In genomic region chr20:63854069-63854765, GRCh38 we compare ENCODE assay signal across 13 cellular contexts. TPM values are rescaled to one million over a fixed set of nuclear protein-coding genes. Genes with fewer than 3 reads are reported as not detected.
DNase-seq lines count a peak whose midpoint lies in the region; ATAC-seq lines count a peak whose summit lies in the region.
"Had no signal": no experiment of that assay in that cellular context is flagged by ENCODE, and none has a peak within 500 bp of the region (broad histone marks: within the 10 kb centered on the region; RNA-seq: fewer than 3 reads in every experiment).

No MANE protein-coding gene starts in this region.

- H3K4me2 ChIP-seq in BLaER1 (peak overlapping the region; percentile 97), neuronal stem cell (ENCODE audit: insufficient read depth, low read length, poor library complexity, severe bottlenecking) (no peak overlapping the region)

- H4K8ac ChIP-seq in neuronal stem cell (ENCODE audit: low read depth, low read length) = no peak overlapping the region

- H2AFZ ChIP-seq in neuronal stem cell (ENCODE audit: low read length) = peak overlapping the region; percentile 79

- peak overlapping the region; percentile 99 for H2BK12ac ChIP-seq in neuronal stem cell (ENCODE audit: low read length)

- H3K27ac ChIP-seq in BLaER1 (peak overlapping the region; percentile 81), neuronal stem cell (replicated peaks; ENCODE audit: low read length) (no peak overlapping the region)
- H3K27ac ChIP-seq: RWPE1 had no signal

- H3K27me3 ChIP-seq in BLaER1 = no peaks in the 10 kb centered on the region
- H3K27me3 ChIP-seq in neuronal stem cell (ENCODE audit: control insufficient read depth in 3 of 3, insufficient read depth in 3 of 3, low read depth in 1 of 3, low read length in 3 of 3) = no peaks in the 10 kb centered on the region

- peak overlapping the region; percentile 91 for H2BK15ac ChIP-seq in neuronal stem cell (ENCODE audit: low read length)

- H3K14ac ChIP-seq in neuronal stem cell (ENCODE audit: low read length) = peak overlapping the region; percentile 97

- H2AK5ac ChIP-seq in neuronal stem cell (ENCODE audit: low read depth, low read length) = peak overlapping the region; percentile 100

- DNase-seq in M059J (ENCODE audit: low read depth) (peak; percentile 40), neuronal stem cell (ENCODE audit: low spot score) (no peak), activated gamma-delta T cell treated with Interleukin-2 at 50 U/mL for 16 hours (no peak), NCI-H1417 treated with DMSO at 0.1 percent for 48 hours (lab: John Stamatoyannopoulos, UW) (no peak)
- no peak for DNase-seq in stimulated activated CD4-positive, alpha-beta T cell treated with anti-CD3 and anti-CD28 coated beads, Interleukin-2, amount 100 ng/mL, for 24 hours
- DNase-seq: activated gamma-delta T cell; stimulated activated CD4-positive, alpha-beta T cell treated with anti-CD3 and anti-CD28 coated beads, Interleukin-1b, Interleukin-23, amount 100 ng/mL, for 48 hours had no signal

- no CpG with 5 or more reads among the region's 17 CpGs for WGBS in neuronal stem cell (ENCODE audit: extremely low coverage in 2 of 2, insufficient read length in 2 of 2, insufficient replicate concordance in 1 of 2), 2 donors

- no peaks in the 10 kb centered on the region for H3K79me1 ChIP-seq in neuronal stem cell (ENCODE audit: low read depth, low read length)

- peak overlapping the region; percentile 98 for H3K4ac ChIP-seq in neuronal stem cell (ENCODE audit: low read length)

- peak overlapping the region; percentile 66 for H2BK5ac ChIP-seq in neuronal stem cell (ENCODE audit: low read length)

- H3K36me3 ChIP-seq in BLaER1 (no peaks in the 10 kb centered on the region), neuronal stem cell (replicated peaks in 1 of 2; ENCODE audit: control insufficient read depth in 2 of 2, insufficient read depth in 2 of 2, low read length in 2 of 2) (no peaks in the 10 kb centered on the region)

- peak overlapping the region; percentile 97 for H2BK120ac ChIP-seq in neuronal stem cell (ENCODE audit: low read depth, low read length)

- peak overlapping the region; percentile 71 for H3K9ac ChIP-seq in BLaER1
- H3K9ac ChIP-seq in neuronal stem cell (ENCODE audit: low read depth, low read length, poor library complexity) = peak overlapping the region; percentile 77

- H3K9me3 ChIP-seq in BLaER1 = 0 out of 2 replicates have a peak, but pooled peaks cover 4% of the 10 kb centered on the region
- peaks cover 0 to 3% of the 10 kb centered on the region in 2 donors for H3K9me3 ChIP-seq in neuronal stem cell (replicated peaks in 1 of 2; ENCODE audit: control insufficient read depth in 2 of 2, insufficient read depth in 1 of 2, low read depth in 1 of 2, low read length in 2 of 2)

- peak overlapping the region; percentile 89 for H3K23ac ChIP-seq in neuronal stem cell (ENCODE audit: low read depth, low read length, poor library complexity)

- no peaks in the 10 kb centered on the region for H4K20me1 ChIP-seq in BLaER1

- ATAC-seq in esophagus mucosa (peak; percentile 7), GM18520 (IDR thresholded peaks at IDR 0.05; ENCODE audit: unreplicated experiment) (no peak)

- H3K4me1 ChIP-seq in BLaER1 (peaks cover 71% of the 10 kb centered on the region), neuronal stem cell (ENCODE audit: control insufficient read depth in 2 of 2, insufficient read depth in 1 of 2, low read depth in 1 of 2, low read length in 2 of 2) (peaks cover 30 to 37% of the 10 kb centered on the region in 2 donors)

- H3K18ac ChIP-seq in neuronal stem cell (ENCODE audit: low read length) = peak overlapping the region; percentile 95

- peak overlapping the region; percentile 92 for H4K91ac ChIP-seq in neuronal stem cell (ENCODE audit: low read depth, low read length, poor library complexity)

- H3K4me3 ChIP-seq in BLaER1 = peak overlapping the region; percentile 49
- H3K4me3 ChIP-seq in neuronal stem cell (ENCODE audit: low read length in 2 of 2) = no peak overlapping the region

RNA-seq across cellular contexts. Expression of gene ABHD16B, which starts 7.1 kb away (rescaled TPM):
- not detected in 2 replicates for total RNA-seq in M059J (2014; rRNA removed; shearing (Covaris generic))
- not detected for total RNA-seq in esophagus mucosa
- not detected for polyA plus RNA-seq in neuronal stem cell (2013, experiment 1 of 2)
- not detected for polyA plus RNA-seq in neuronal stem cell (2013, experiment 2 of 2)
- total RNA-seq: HT1080 had no signal
- polyA plus RNA-seq: BJ had no signal

RNA-seq across cellular contexts. Expression of gene TPD52L2, which starts 10.9 kb away (rescaled TPM):
- total RNA-seq in M059J (2014; rRNA removed; shearing (Covaris generic)) = 130 and 152 TPM in 2 replicates
- 90.6 TPM for total RNA-seq in esophagus mucosa
- 48.5 TPM for polyA plus RNA-seq in neuronal stem cell (2013, experiment 1 of 2)
- polyA plus RNA-seq in neuronal stem cell (2013, experiment 2 of 2) = 47.7 TPM

RNA-seq across cellular contexts. Expression of gene ZBTB46, which starts 23.2 kb away (rescaled TPM):
- total RNA-seq in M059J (2014; rRNA removed; shearing (Covaris generic)) = 2.5 and 3.1 TPM in 2 replicates
- total RNA-seq in esophagus mucosa = 1.7 TPM
- 8.2 TPM for polyA plus RNA-seq in neuronal stem cell (2013, experiment 1 of 2)
- polyA plus RNA-seq in neuronal stem cell (2013, experiment 2 of 2) = 8.6 TPM

RNA-seq across cellular contexts. Expression of gene DNAJC5, which starts 40.7 kb away (rescaled TPM):
- total RNA-seq in M059J (2014; rRNA removed; shearing (Covaris generic)) = 37.9 and 68.7 TPM in 2 replicates
- total RNA-seq in esophagus mucosa = 64.8 TPM
- 17.2 TPM for polyA plus RNA-seq in neuronal stem cell (2013, experiment 1 of 2)
- 16.8 TPM for polyA plus RNA-seq in neuronal stem cell (2013, experiment 2 of 2)
